Comparison of ENCODE assay signal across 8 cellular contexts in genomic region chr2:175154670-175155082, GRCh38.
DNase-seq lines count a peak whose midpoint lies in the region; ATAC-seq, FAIRE-seq and TF ChIP-seq lines count a peak whose summit lies in the region.

No MANE protein-coding gene starts in this region.

- peak; percentile 41 for ATAC-seq in GM18508 (IDR thresholded peaks at IDR 0.05; ENCODE audit: insufficient read depth, unreplicated experiment)

- H3K36me3 ChIP-seq in WERI-Rb-1 = peaks cover 16% of the 10 kb centered on the region

- peak; percentile 89 for FAIRE-seq in RCC 7860 (lab: Jason Lieb, UNC)

- no peak overlapping the region for H3K4me3 ChIP-seq in HFF-Myc (replicated peaks; ENCODE audit: low read depth, low read length)
- no peak overlapping the region for H3K4me3 ChIP-seq in WERI-Rb-1 (ENCODE audit: low read depth, low read length)

- DNase-seq in HFF-Myc (ENCODE audit: extremely low read depth, low read depth) (peak; percentile 81), RCC 7860 (ENCODE audit: low spot score) (peak; percentile 76), kidney glomerular epithelial cell (lab: John Stamatoyannopoulos, UW) (peak; percentile 26), DMS53 treated with DMSO at 0.1 percent for 48 hours (lab: John Stamatoyannopoulos, UW; ENCODE audit: unreplicated experiment) (no peak), WERI-Rb-1 (no peak), DMS53 (lab: John Stamatoyannopoulos, UW) (no peak), NCI-H2081 (lab: John Stamatoyannopoulos, UW) (no peak)

- no peaks in the 10 kb centered on the region for H3K27me3 ChIP-seq in WERI-Rb-1 (ENCODE audit: insufficient read depth, low read depth, severe bottlenecking)

- H3K9me3 ChIP-seq in WERI-Rb-1 (ENCODE audit: severe bottlenecking) = no peaks in the 10 kb centered on the region

- TF ChIP-seq CTCF in HFF-Myc (IDR thresholded peaks at IDR 0.05; ENCODE audit: low read depth, low read length, missing control alignments) = no peak
- TF ChIP-seq CTCF in WERI-Rb-1 (IDR thresholded peaks at IDR 0.05; ENCODE audit: low read depth, low read length) = no peak

- H3K27ac ChIP-seq in WERI-Rb-1 = no peak overlapping the region

Comparison
In these comparisons a context has a peak if more than half of its experiments do, and no peak if none do; other contexts are left out.
1. DNase-seq: peak in HFF-Myc (single experiment), RCC 7860 (single experiment) and kidney glomerular epithelial cell (single experiment); none in DMS53 treated with DMSO at 0.1 percent for 48 hours (single experiment), WERI-Rb-1 (single experiment), DMS53 (single experiment) and NCI-H2081 (0 of 2).